9 cellular contexts compared by ENCODE assay signal in the genomic region with DNA sequence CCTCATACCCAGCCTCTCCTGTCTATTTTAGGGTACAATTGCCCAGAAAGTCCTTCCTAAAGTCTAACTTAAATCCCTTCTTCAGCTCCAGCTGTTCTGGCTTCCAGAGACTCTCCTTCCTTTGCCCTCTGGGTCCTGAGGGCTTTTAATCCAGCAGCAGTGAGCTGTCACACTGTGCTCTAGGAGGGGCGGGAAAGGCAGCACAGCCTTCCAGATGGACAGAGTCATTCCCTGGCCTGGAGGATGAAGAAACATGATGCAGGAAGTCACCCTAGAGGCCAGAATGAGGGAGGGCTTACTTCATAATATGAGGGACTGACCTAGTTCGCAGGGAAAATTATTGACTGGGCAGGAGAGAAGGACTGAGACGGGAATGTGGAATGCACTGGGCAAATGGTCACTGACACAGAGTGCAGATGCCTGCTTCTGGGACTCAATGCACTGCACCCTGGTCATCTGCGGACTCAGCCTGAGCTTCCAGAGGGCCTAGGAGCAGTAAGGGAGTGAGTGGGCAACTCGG. TPM values are rescaled to one million over a fixed set of nuclear protein-coding genes. Genes with fewer than 3 reads are reported as not detected.
DNase-seq lines count a peak whose midpoint lies in the region; ATAC-seq and TF ChIP-seq lines count a peak whose summit lies in the region.
"Had no signal": no experiment of that assay in that cellular context is flagged by ENCODE, and none has a peak within 500 bp of the region (broad histone marks: within the 10 kb centered on the region; RNA-seq: fewer than 3 reads in every experiment).

No MANE protein-coding gene starts in this region.

- H3K9me3 Mint-ChIP-seq in chondrocyte (ENCODE audit: low read depth) (no peaks in the 10 kb centered on the region), mesothelial cell of epicardium (no peaks in the 10 kb centered on the region)

- H3K27ac Mint-ChIP-seq in chondrocyte (ENCODE audit: unreplicated experiment) (peak overlapping the region; percentile 57), mesothelial cell of epicardium (no peak overlapping the region)

- TF ChIP-seq CTCF in chondrocyte (IDR thresholded peaks at IDR 0.05) (no peak), mesothelial cell of epicardium (IDR thresholded peaks at IDR 0.05; ENCODE audit: unreplicated experiment) (no peak)

- H3K27ac ChIP-seq in caudate nucleus (ENCODE audit: low read depth, low read length): no peak overlapping the region

- DNase-seq in A172 (ENCODE audit: low spot score) (peak; percentile 84), chondrocyte (ENCODE audit: low spot score) (no peak), mesothelial cell of epicardium (ENCODE audit: low spot score in 2 of 2, unreplicated experiment in 2 of 2) (no peak), cortex of kidney (lab: John Stamatoyannopoulos, UW) (no peak), NCI-H1694 (lab: John Stamatoyannopoulos, UW) (no peak), caudate nucleus (lab: John Stamatoyannopoulos, UW) (no peak)
- DNase-seq in Jurkat, Clone E6-1 (ENCODE audit: low read depth, low spot score): no peak

- H3K4me3 Mint-ChIP-seq in chondrocyte (ENCODE audit: unreplicated experiment) (no peak overlapping the region), mesothelial cell of epicardium (peak overlapping the region; percentile 27)

- ATAC-seq in GM19324 (IDR thresholded peaks at IDR 0.05; ENCODE audit: low FRiP score, unreplicated experiment): no peak

- H3K4me1 Mint-ChIP-seq in chondrocyte (ENCODE audit: low read depth): peaks cover 21% of the 10 kb centered on the region
- H3K4me1 Mint-ChIP-seq in mesothelial cell of epicardium: peaks cover 34% of the 10 kb centered on the region

- no peaks in the 10 kb centered on the region for H3K36me3 Mint-ChIP-seq in chondrocyte (ENCODE audit: low read depth)
- H3K36me3 Mint-ChIP-seq in mesothelial cell of epicardium: no peaks in the 10 kb centered on the region

- H3K27me3 Mint-ChIP-seq in chondrocyte (ENCODE audit: low read depth) (peaks cover 15% of the 10 kb centered on the region), mesothelial cell of epicardium (ENCODE audit: low read depth) (peaks cover 43% of the 10 kb centered on the region)

- H3K4me3 ChIP-seq in Jurkat, Clone E6-1 (ENCODE audit: low read length): peak overlapping the region; percentile 57; the same call in 1 of the 2 replicates

RNA-seq across cellular contexts. Expression of a gene that starts 1.3 kb away (rescaled TPM):
- total RNA-seq in A172 (2014; rRNA removed; shearing (Covaris generic)): 0.09 TPM in 1 of 2 replicates, not detected in the other
- 21.8 TPM for polyA plus RNA-seq in Jurkat, Clone E6-1 (2012; ENCODE audit: insufficient read depth, insufficient read length)
- total RNA-seq in chondrocyte: not detected in 3 replicates
- 0.58 to 2.1 TPM (median 0.89 TPM) in 3 replicates for total RNA-seq in mesothelial cell of epicardium
- total RNA-seq: lung microvascular endothelial cell had no signal

RNA-seq across cellular contexts. Expression of a gene that starts 43.5 kb away (rescaled TPM):
- not detected in 2 replicates for total RNA-seq in A172 (2014; rRNA removed; shearing (Covaris generic))
- polyA plus RNA-seq in Jurkat, Clone E6-1 (2012; ENCODE audit: insufficient read depth, insufficient read length): not detected
- total RNA-seq in chondrocyte (not detected in 3 replicates), mesothelial cell of epicardium (0.45 to 0.66 TPM (median 0.51 TPM) in 3 replicates)
- total RNA-seq: lung microvascular endothelial cell had no signal

RNA-seq across cellular contexts. Expression of a gene that starts 45.3 kb away (rescaled TPM):
- total RNA-seq in A172 (2014; rRNA removed; shearing (Covaris generic)): 0.16 and 0.24 TPM in 2 replicates
- 1.8 TPM for polyA plus RNA-seq in Jurkat, Clone E6-1 (2012; ENCODE audit: insufficient read depth, insufficient read length)
- total RNA-seq in chondrocyte: not detected in 3 replicates
- total RNA-seq in mesothelial cell of epicardium: 1.2 to 1.3 TPM (median 1.3 TPM) in 3 replicates
- total RNA-seq: lung microvascular endothelial cell had no signal

RNA-seq across cellular contexts. Expression of a gene that starts 48.0 kb away (rescaled TPM):
- 40.3 and 51.5 TPM in 2 replicates for total RNA-seq in A172 (2014; rRNA removed; shearing (Covaris generic))
- polyA plus RNA-seq in Jurkat, Clone E6-1 (2012; ENCODE audit: insufficient read depth, insufficient read length): 84.1 TPM
- 57.0 to 61.7 TPM (median 60.9 TPM) in 3 replicates for total RNA-seq in chondrocyte
- total RNA-seq in mesothelial cell of epicardium: 78.4 to 93.9 TPM (median 93.7 TPM) in 3 replicates
